9 cellular contexts compared by ENCODE assay signal in the genomic region with DNA sequence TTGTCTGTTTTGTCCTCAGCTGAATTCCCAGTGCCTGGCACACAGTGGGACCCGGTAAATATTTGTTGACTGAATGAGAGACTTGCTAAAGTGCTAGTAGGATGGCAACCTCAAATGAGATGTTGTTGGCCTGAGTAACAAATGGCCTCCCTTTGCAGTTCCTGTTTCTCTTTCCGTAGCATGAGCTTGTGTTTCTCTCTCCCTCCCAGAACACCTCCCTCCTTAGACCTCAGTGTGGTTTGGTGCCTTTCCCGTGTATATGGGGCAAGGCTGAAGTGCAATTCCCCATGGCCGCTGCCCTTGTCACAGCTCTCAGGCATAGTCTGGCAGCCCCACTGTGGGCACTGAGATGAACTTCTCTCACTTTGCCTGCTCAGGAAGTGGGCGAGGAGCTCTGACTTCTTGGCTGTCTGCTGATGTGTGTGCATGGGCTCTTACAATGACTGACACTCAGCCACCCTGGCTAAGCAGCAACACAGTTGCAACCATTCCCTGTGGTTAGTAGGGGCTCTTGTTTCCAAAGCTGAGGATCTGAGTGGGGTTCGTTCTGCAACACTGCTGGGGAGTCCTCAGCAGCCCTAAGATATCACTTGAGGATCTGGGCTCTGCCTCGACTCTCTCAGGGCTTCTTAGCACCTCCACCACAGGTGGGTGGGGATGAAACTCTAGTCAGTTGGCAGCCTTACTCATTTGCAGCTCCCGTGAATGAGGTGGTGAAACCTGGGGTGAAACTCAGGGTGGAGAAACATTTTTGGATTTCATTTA.
DNase-seq lines count a peak whose midpoint lies in the region; ATAC-seq and TF ChIP-seq lines count a peak whose summit lies in the region.
"Had no signal": no experiment of that assay in that cellular context is flagged by ENCODE, and none has a peak within 500 bp of the region (broad histone marks: within the 10 kb centered on the region; RNA-seq: fewer than 3 reads in every experiment).

No MANE protein-coding gene starts in this region.

- H3K27me3 ChIP-seq in ascending aorta, result no peaks in the 10 kb centered on the region
- H3K27me3 ChIP-seq in tibial nerve, result no peaks in the 10 kb centered on the region
- H3K27me3 ChIP-seq: SJSA1 had no signal

- H3K9me3 ChIP-seq in ascending aorta (no peaks in the 10 kb centered on the region), tibial nerve (no peaks in the 10 kb centered on the region)
- H3K9me3 ChIP-seq: SJSA1 had no signal

- no peak for TF ChIP-seq EP300 in tibial nerve (IDR thresholded peaks at IDR 0.05)

- H3K27ac ChIP-seq in ascending aorta (no peak overlapping the region), tibial nerve (peak overlapping the region in 1 of 4 donors; percentile 52)
- H3K27ac ChIP-seq: SJSA1 had no signal

- no peak for TF ChIP-seq POLR2A in tibial nerve (IDR thresholded peaks at IDR 0.05)

- no peaks in the 10 kb centered on the region for H3K36me3 ChIP-seq in ascending aorta
- H3K36me3 ChIP-seq in tibial nerve, result no peaks in the 10 kb centered on the region
- H3K36me3 ChIP-seq: SJSA1 had no signal

- ATAC-seq in GM19025 (IDR thresholded peaks at IDR 0.05; ENCODE audit: low read depth, unreplicated experiment) (peak; percentile 81), HG03064 (IDR thresholded peaks at IDR 0.05; ENCODE audit: low read depth, unreplicated experiment) (peak; percentile 62)

- intact Hi-C loops in ascending aorta (cut with DNase I), result no loop called here

- DNase-seq in T-helper 22 cell (ENCODE audit: low read depth) (peak; percentile 65), ascending aorta (ENCODE audit: low spot score in 2 of 2) (peak; percentile 24 to 69), kidney tubule cell (ENCODE audit: low spot score) (no peak), foreskin melanocyte (no peak), tibial nerve (ENCODE audit: low spot score in 2 of 2) (no peak)
- peak; percentile 63 to 66 for DNase-seq in stimulated activated CD4-positive, alpha-beta T cell treated with anti-CD3 and anti-CD28 coated beads, Interleukin-2, amount 100 ng/mL, for 48 hours

- TF ChIP-seq CTCF in ascending aorta (IDR thresholded peaks at IDR 0.05) (no peak), tibial nerve (IDR thresholded peaks at IDR 0.05) (no peak)

- H3K4me3 ChIP-seq in ascending aorta, result no peak overlapping the region
- H3K4me3 ChIP-seq in tibial nerve, result no peak overlapping the region
- H3K4me3 ChIP-seq: SJSA1 had no signal

- 67 to 73% methylated on average over 8 of the region's 8 CpGs for WGBS in tibial nerve, 2 donors

- H3K4me1 ChIP-seq in ascending aorta (no peaks in the 10 kb centered on the region), tibial nerve (peaks cover 0 to 4% (median 0%) of the 10 kb centered on the region in 4 donors)
- H3K4me1 ChIP-seq: SJSA1 had no signal

Comparison
In these comparisons a context has a peak if more than half of its experiments do, and no peak if none do; other contexts are left out.
1. DNase-seq: peak in T-helper 22 cell (single experiment), ascending aorta (2 of 2) and stimulated activated CD4-positive, alpha-beta T cell treated with anti-CD3 and anti-CD28 coated beads, Interleukin-2, amount 100 ng/mL, for 48 hours (2 of 2); none in kidney tubule cell (single experiment), foreskin melanocyte (single experiment) and tibial nerve (0 of 2).